8 cellular contexts compared by ENCODE assay signal in genomic region chr14:65411656-65412188, GRCh38. TPM values are rescaled to one million over a fixed set of nuclear protein-coding genes. Genes with fewer than 3 reads are reported as not detected.
DNase-seq lines count a peak whose midpoint lies in the region; ATAC-seq and TF ChIP-seq lines count a peak whose summit lies in the region.

No MANE protein-coding gene starts in this region.

- H3K18ac ChIP-seq in trophoblast cell (ENCODE audit: low read length), result peak overlapping the region; percentile 86

- H3K36me3 Mint-ChIP-seq in activated naive CD8-positive, alpha-beta T cell treated with anti-CD3 and anti-CD28 coated beads, Interleukin-2, amount 50 U/mL, for 24 hours (ENCODE audit: low read depth), result peaks cover 11% of the 10 kb centered on the region

- no peaks in the 10 kb centered on the region for H3K9me3 Mint-ChIP-seq in activated naive CD8-positive, alpha-beta T cell treated with anti-CD3 and anti-CD28 coated beads, Interleukin-2, amount 50 U/mL, for 24 hours

- H3K79me2 ChIP-seq in SU-DHL-6 (ENCODE audit: insufficient read depth, low read length) (peaks cover 39% of the 10 kb centered on the region), trophoblast cell (ENCODE audit: control insufficient read depth, insufficient read depth, low read length, poor library complexity) (peaks cover 18% of the 10 kb centered on the region)

- peak; percentile 57 for TF ChIP-seq POLR2A in NB4 (IDR thresholded peaks at IDR 0.05; ENCODE audit: extremely low read depth, insufficient read length)
- TF ChIP-seq POLR2A in transverse colon (IDR thresholded peaks at IDR 0.05), result peak; percentile 69

- TF ChIP-seq CTCF in GM06990 (IDR thresholded peaks at IDR 0.05; ENCODE audit: insufficient read depth, low read length, poor library complexity, severe bottlenecking) (no peak), HFF-Myc (IDR thresholded peaks at IDR 0.05; ENCODE audit: low read depth, low read length, missing control alignments) (no peak), NB4 (IDR thresholded peaks at IDR 0.05; ENCODE audit: low read depth, low read length) (no peak), SU-DHL-6 (IDR thresholded peaks at IDR 0.05; ENCODE audit: insufficient read depth, low read length, poor library complexity, severe bottlenecking) (no peak), transverse colon (IDR thresholded peaks at IDR 0.05) (no peak)

- intact Hi-C loops in cardiac septum (cut with DNase I), result loop anchor here (2.0 to 10.0 kb wide), 6 partner anchors 181 to 543 kb away; partner anchors contain the start of genes FNTB and MAX
- intact Hi-C loops in transverse colon (cut with DNase I; ENCODE audit: low total_unique reads), result loop anchor here (5.0 kb wide), 1 partner anchor 411 kb away; no protein-coding TSS in a partner anchor

- H3K4me3 Mint-ChIP-seq in activated naive CD8-positive, alpha-beta T cell treated with anti-CD3 and anti-CD28 coated beads, Interleukin-2, amount 50 U/mL, for 24 hours, result peak overlapping the region; percentile 86

- peak overlapping the region; percentile 70 for H2BK120ac ChIP-seq in trophoblast cell (ENCODE audit: insufficient read depth, low read length, poor library complexity)

- H4K12ac ChIP-seq in trophoblast cell (ENCODE audit: low read depth, low read length), result peak overlapping the region; percentile 45

- peak overlapping the region; percentile 87 for H4K8ac ChIP-seq in trophoblast cell (ENCODE audit: low read depth, low read length)

- peak; percentile 65 for ATAC-seq in activated naive CD8-positive, alpha-beta T cell treated with anti-CD3 and anti-CD28 coated beads, Interleukin-2, amount 50 U/mL, for 24 hours

- H3K79me1 ChIP-seq in trophoblast cell (ENCODE audit: low read length), result peaks cover 20% of the 10 kb centered on the region

- H2AFZ ChIP-seq in SU-DHL-6 (ENCODE audit: low read depth, low read length, severe bottlenecking) (peak overlapping the region; percentile 98), trophoblast cell (ENCODE audit: insufficient read depth, low read length, poor library complexity) (peak overlapping the region; percentile 14)

- H3F3A ChIP-seq in SU-DHL-6 (ENCODE audit: insufficient read depth), result peaks cover 11% of the 10 kb centered on the region; the same call in 1 of the 2 replicates

- no peaks in the 10 kb centered on the region for H3K9me3 ChIP-seq in SU-DHL-6 (ENCODE audit: insufficient read depth, low read length)
- H3K9me3 ChIP-seq in trophoblast cell (ENCODE audit: insufficient read depth, low read depth, low read length), result no peaks in the 10 kb centered on the region
- H3K9me3 ChIP-seq in transverse colon, result no peaks in the 10 kb centered on the region

- no peak overlapping the region for H2BK12ac ChIP-seq in trophoblast cell (ENCODE audit: low read length)

- H3K23ac ChIP-seq in trophoblast cell (ENCODE audit: low read length), result no peak overlapping the region

- peak overlapping the region; percentile 97 for H3K27ac Mint-ChIP-seq in activated naive CD8-positive, alpha-beta T cell treated with anti-CD3 and anti-CD28 coated beads, Interleukin-2, amount 50 U/mL, for 24 hours

- H3K4me1 Mint-ChIP-seq in activated naive CD8-positive, alpha-beta T cell treated with anti-CD3 and anti-CD28 coated beads, Interleukin-2, amount 50 U/mL, for 24 hours, result peaks cover 41% of the 10 kb centered on the region

- 0 out of 2 replicates have a peak, but pooled peaks cover 10% of the 10 kb centered on the region for H4K20me1 ChIP-seq in SU-DHL-6 (ENCODE audit: low read depth, low read length)

- H3K14ac ChIP-seq in trophoblast cell (ENCODE audit: low read length), result peak overlapping the region; percentile 50

- H3K4me3 ChIP-seq in GM06990 (replicated peaks; ENCODE audit: low read depth, low read length) (peak overlapping the region; percentile 87), HFF-Myc (replicated peaks; ENCODE audit: low read depth, low read length) (peak overlapping the region; percentile 85), NB4 (ENCODE audit: low read depth, low read length) (peak overlapping the region; percentile 76), SU-DHL-6 (ENCODE audit: insufficient read depth, low read length, poor library complexity, severe bottlenecking) (peak overlapping the region; percentile 99), trophoblast cell (ENCODE audit: low read depth, low read length) (peak overlapping the region; percentile 99), transverse colon (peak overlapping the region; percentile 49 to 86 (median 84))

- no peaks in the 10 kb centered on the region for H3K9me2 ChIP-seq in SU-DHL-6 (replicated peaks; ENCODE audit: insufficient read depth, low read length)

- H3K27me3 ChIP-seq in GM06990 (replicated peaks; ENCODE audit: control insufficient read depth, insufficient read depth, low read length) (no peaks in the 10 kb centered on the region), SU-DHL-6 (ENCODE audit: low read length) (no peaks in the 10 kb centered on the region), trophoblast cell (ENCODE audit: insufficient read depth, low read length) (no peaks in the 10 kb centered on the region), transverse colon (no peaks in the 10 kb centered on the region)

- H3K27me3 Mint-ChIP-seq in activated naive CD8-positive, alpha-beta T cell treated with anti-CD3 and anti-CD28 coated beads, Interleukin-2, amount 50 U/mL, for 24 hours, result no peaks in the 10 kb centered on the region

- H3K4me2 ChIP-seq in SU-DHL-6 (ENCODE audit: low read depth, low read length, poor library complexity, severe bottlenecking), result peak overlapping the region; percentile 86
- H3K4me2 ChIP-seq in trophoblast cell (ENCODE audit: low read length), result peak overlapping the region; percentile 83

- DNase-seq in GM06990 (ENCODE audit: extremely low read depth, insufficient read length) (peak; percentile 88), HFF-Myc (ENCODE audit: extremely low read depth, low read depth) (peak; percentile 83), NB4 (ENCODE audit: low read depth) (peak; percentile 89), cardiac septum (ENCODE audit: low spot score) (peak; percentile 95), trophoblast cell (peak; percentile 89 to 94), transverse colon (peak; percentile 93)
- peak; percentile 84 for DNase-seq in activated naive CD8-positive, alpha-beta T cell treated with anti-CD3 and anti-CD28 coated beads, Interleukin-2, amount 50 U/mL, for 24 hours

- WGBS in trophoblast cell (ENCODE audit: extremely low coverage, insufficient coverage, insufficient read length), result no CpG with 5 or more reads among the region's 42 CpGs
- 0% methylated on average over 30 of the region's 42 CpGs; no CpG with 5 or more reads in 1 of the 2 donors for WGBS in transverse colon (ENCODE audit: low coverage in 1 of 2), 2 donors

- in situ Hi-C loops in transverse colon (cut with MboI; ENCODE audit: low pct_ligation_motif_present in 1 of 4, low pct_unique_long_range_greater_than_20kb in 1 of 4, low sequenced_read_pairs in 3 of 4), result loop anchor here (10.0 to 25.0 kb wide), 5 partner anchors 199 to 651 kb away; no protein-coding TSS in a partner anchor

- H3K27ac ChIP-seq in SU-DHL-6 (ENCODE audit: low read depth, low read length) (peak overlapping the region; percentile 87), trophoblast cell (ENCODE audit: low read depth, low read length) (peak overlapping the region; percentile 99), transverse colon (peak overlapping the region; percentile 89 to 98 (median 94))

- H3K4ac ChIP-seq in trophoblast cell (ENCODE audit: low read depth, low read length), result peak overlapping the region; percentile 53

- H4K91ac ChIP-seq in trophoblast cell (ENCODE audit: low read depth, low read length), result peak overlapping the region; percentile 81

- TF ChIP-seq EP300 in transverse colon (IDR thresholded peaks at IDR 0.05; ENCODE audit: low read depth), result no peak

- no peaks in the 10 kb centered on the region for H3K4me1 ChIP-seq in trophoblast cell (ENCODE audit: control insufficient read depth in 1 of 2, insufficient read depth in 2 of 2, low read length in 2 of 2)
- H3K4me1 ChIP-seq in transverse colon, result peaks cover 0 to 21% (median 7%) of the 10 kb centered on the region in 4 donors

- H2BK5ac ChIP-seq in trophoblast cell (ENCODE audit: low read depth, low read length, poor library complexity), result peak overlapping the region; percentile 73

- no peaks in the 10 kb centered on the region for H3K36me3 ChIP-seq in GM06990 (ENCODE audit: control insufficient read depth, insufficient read depth, low read length)
- H3K36me3 ChIP-seq in SU-DHL-6 (ENCODE audit: low read length), result no peaks in the 10 kb centered on the region
- H3K36me3 ChIP-seq in trophoblast cell (ENCODE audit: control insufficient read depth in 1 of 2, insufficient read depth in 2 of 2, low read length in 2 of 2), result peaks cover 0 to under 1% of the 10 kb centered on the region in 2 experiments
- H3K36me3 ChIP-seq in transverse colon, result no peaks in the 10 kb centered on the region

- no peak overlapping the region for H2AK5ac ChIP-seq in trophoblast cell (ENCODE audit: low read length)

- H3K9ac ChIP-seq in SU-DHL-6 (ENCODE audit: low read length) (peak overlapping the region; percentile 98), trophoblast cell (ENCODE audit: low read length) (peak overlapping the region; percentile 89)

RNA-seq across cellular contexts. Expression of gene FUT8, which starts 0.8 kb away (rescaled TPM):
- total RNA-seq in cardiac septum (12.5 TPM), transverse colon (10 to 100 TPM in 2 of 4 donors, 1 to 10 TPM in 2; 7.9 to 27.5 (median 12.8) TPM)
- 87.3 and 91.6 TPM in 2 replicates for polyA plus RNA-seq in trophoblast cell (2013)

Comparison
In these comparisons a context has a peak if more than half of its experiments do, and no peak if none do; other contexts are left out.
1. Peak in every context shown above with its lines: DNase-seq, ATAC-seq, H3K4me3 ChIP-seq and H3K27ac ChIP-seq.